Comparison of ENCODE assay signal across 38 cellular contexts in genomic region chr11:71173709-71174108, GRCh38.
"Had no signal": no experiment of that assay in that cellular context is flagged by ENCODE, and none has a peak within 500 bp of the region (broad histone marks: within the 10 kb centered on the region; RNA-seq: fewer than 3 reads in every experiment).

No MANE protein-coding gene starts in this region.

- ATAC-seq: activated CD8-positive, alpha-beta memory T cell treated with anti-CD3 and anti-CD28 coated beads, Interleukin-2, amount 10 ng/mL, durations not matched to agents 7 days and 5 days; PC-3; SK-N-SH treated with all-trans-retinoic acid at 6 μM for 48 hours had no signal

- H3K27ac Mint-ChIP-seq: activated CD4-positive, alpha-beta memory T cell treated with anti-CD3 and anti-CD28 coated beads, Interleukin-2, amount 10 ng/mL, durations not matched to agents 7 days and 5 days; activated CD8-positive, alpha-beta memory T cell treated with anti-CD3 and anti-CD28 coated beads, Interleukin-2, amount 10 ng/mL, durations not matched to agents 7 days and 5 days; activated naive CD8-positive, alpha-beta T cell treated with anti-CD3 and anti-CD28 coated beads, Interleukin-2, amount 10 ng/mL, durations not matched to agents 7 days and 5 days had no signal

- H3K27me3 Mint-ChIP-seq: activated CD8-positive, alpha-beta memory T cell treated with anti-CD3 and anti-CD28 coated beads, Interleukin-2, amount 10 ng/mL, durations not matched to agents 7 days and 5 days; activated naive CD8-positive, alpha-beta T cell treated with anti-CD3 and anti-CD28 coated beads, Interleukin-2, amount 10 ng/mL, durations not matched to agents 7 days and 5 days had no signal

- H3K4me1 Mint-ChIP-seq: activated CD4-positive, alpha-beta memory T cell treated with anti-CD3 and anti-CD28 coated beads, Interleukin-2, amount 10 ng/mL, durations not matched to agents 7 days and 5 days; activated CD8-positive, alpha-beta memory T cell treated with anti-CD3 and anti-CD28 coated beads, Interleukin-2, amount 10 ng/mL, durations not matched to agents 7 days and 5 days; activated naive CD4-positive, alpha-beta T cell treated with anti-CD3 and anti-CD28 coated beads, Interleukin-2, amount 50 U/mL, for 24 hours; activated naive CD8-positive, alpha-beta T cell treated with anti-CD3 and anti-CD28 coated beads, Interleukin-2, amount 10 ng/mL, durations not matched to agents 7 days and 5 days had no signal

- H3K27ac ChIP-seq: ascending aorta, Peyer's patch, VCaP had no signal

- H3K4me3 ChIP-seq: ascending aorta, MG63, Peyer's patch had no signal

- H3K36me3 Mint-ChIP-seq: activated CD8-positive, alpha-beta memory T cell treated with anti-CD3 and anti-CD28 coated beads, Interleukin-2, amount 10 ng/mL, durations not matched to agents 7 days and 5 days; activated naive CD4-positive, alpha-beta T cell treated with anti-CD3 and anti-CD28 coated beads, Interleukin-2, amount 50 U/mL, for 24 hours had no signal

- H3K27me3 ChIP-seq: ascending aorta, MG63, Peyer's patch had no signal

- DNase-seq: activated CD4-positive, alpha-beta memory T cell treated with anti-CD3 and anti-CD28 coated beads, Interleukin-2, amount 10 ng/mL, durations not matched to agents 7 days and 5 days; activated CD4-positive, alpha-beta T cell treated with anti-CD3 and anti-CD28 coated beads for 1 hour; activated CD4-positive, alpha-beta T cell treated with anti-CD3 and anti-CD28 coated beads for 48 hours; activated CD4-positive, CD25-positive, alpha-beta regulatory T cell; activated CD8-positive, alpha-beta memory T cell treated with anti-CD3 and anti-CD28 coated beads for 24 hours; activated CD8-positive, alpha-beta memory T cell treated with anti-CD3 and anti-CD28 coated beads, Interleukin-2, amount 10 ng/mL, durations not matched to agents 7 days and 5 days; activated CD8-positive, alpha-beta memory T cell treated with anti-CD3 and anti-CD28 coated beads, Interleukin-2, amount 50 U/mL, for 48 hours; activated gamma-delta T cell; activated naive CD4-positive, alpha-beta T cell treated with Interleukin-2 at 50 U/mL for 16 hours; activated naive CD8-positive, alpha-beta T cell treated with anti-CD3 and anti-CD28 coated beads, Interleukin-2, amount 10 ng/mL, durations not matched to agents 7 days and 5 days; activated T-cell treated with anti-CD3 and anti-CD28 coated beads, Interleukin-2, amount 50 U/mL, for 48 hours; amygdala; caudate nucleus; Kasumi-1; KG1; MG63; NCI-H1048; NCI-H1105 treated with DMSO at 0.1 percent for 48 hours; NCI-H1436; NCI-H1694; NCI-H1930; NCI-H2081 treated with DMSO at 0.1 percent for 48 hours; NCI-H226; NCI-H446 treated with DMSO at 0.1 percent for 48 hours; NCI-H524 treated with DMSO at 0.1 percent for 48 hours; NK-92 treated with Interleukin-12 subunit alpha and Interleukin-12 subunit beta, amount 100 ng/mL, for 24 hours; PC-3; RPMI8226; SIG-M5; SW 1271; T-helper 1 cell; T-helper 2 cell; T-helper 9 cell had no signal

- H3K4me3 Mint-ChIP-seq: activated CD4-positive, alpha-beta memory T cell treated with anti-CD3 and anti-CD28 coated beads, Interleukin-2, amount 10 ng/mL, durations not matched to agents 7 days and 5 days; activated CD8-positive, alpha-beta memory T cell treated with anti-CD3 and anti-CD28 coated beads, Interleukin-2, amount 10 ng/mL, durations not matched to agents 7 days and 5 days; activated naive CD4-positive, alpha-beta T cell treated with anti-CD3 and anti-CD28 coated beads, Interleukin-2, amount 50 U/mL, for 24 hours; activated naive CD8-positive, alpha-beta T cell treated with anti-CD3 and anti-CD28 coated beads, Interleukin-2, amount 10 ng/mL, durations not matched to agents 7 days and 5 days had no signal

- H3K36me3 ChIP-seq: ascending aorta, MG63, Peyer's patch had no signal

- H3K9me3 Mint-ChIP-seq: activated CD4-positive, alpha-beta memory T cell treated with anti-CD3 and anti-CD28 coated beads, Interleukin-2, amount 10 ng/mL, durations not matched to agents 7 days and 5 days had no signal

- H3K4me1 ChIP-seq: ascending aorta, Peyer's patch had no signal
